In the genomic region with DNA sequence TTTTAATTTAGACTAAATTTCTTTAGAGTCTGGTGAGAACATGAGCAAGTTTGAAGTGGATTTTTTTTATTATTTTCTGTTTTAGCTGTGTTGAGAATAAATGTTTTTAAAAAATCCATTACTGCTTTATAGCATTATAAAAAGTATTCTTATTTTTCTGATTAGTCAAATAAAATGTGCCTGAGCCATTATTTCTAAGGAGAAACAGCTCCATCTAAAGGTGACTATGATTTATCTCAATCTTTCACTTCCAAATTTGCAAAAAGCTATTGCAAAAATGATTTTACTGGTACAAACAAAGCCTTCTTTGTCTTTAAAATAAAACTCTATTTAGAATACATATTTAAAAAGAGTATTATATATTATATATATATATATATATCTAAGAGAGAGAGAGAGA, we compare ENCODE assay signal across 12 cellular contexts.
DNase-seq lines count a peak whose midpoint lies in the region; ATAC-seq and TF ChIP-seq lines count a peak whose summit lies in the region.
"Had no signal": no experiment of that assay in that cellular context is flagged by ENCODE, and none has a peak within 500 bp of the region (broad histone marks: within the 10 kb centered on the region; RNA-seq: fewer than 3 reads in every experiment).

No MANE protein-coding gene starts in this region.

- no peaks in the 10 kb centered on the region for H3F3A ChIP-seq in SK-N-SH (replicated peaks; ENCODE audit: insufficient read depth)

- H3K4me1 ChIP-seq in SK-N-SH (ENCODE audit: control insufficient read depth in 1 of 2, insufficient read depth in 2 of 2, low read depth in 1 of 2, low read length in 1 of 2) = no peaks in the 10 kb centered on the region
- H3K4me1 ChIP-seq in iPS-18a (ENCODE audit: control insufficient read depth, low read depth, low read length) = peaks cover 11% of the 10 kb centered on the region

- DNase-seq in SK-N-SH (no peak), SK-MEL-5 (ENCODE audit: low read depth, low spot score) (peak; percentile 29), brain microvascular endothelial cell (no peak)
- DNase-seq in stimulated activated naive CD8-positive, alpha-beta T cell treated with anti-CD3 and anti-CD28 coated beads, Interleukin-15, Interleukin-2, amounts not matched to agents 100 U/mL and 50 U/mL, for 24 hours = no peak
- DNase-seq: Calu3, GF-D8, NCI-H1417 treated with DMSO at 0.1 percent for 48 hours, NCI-H510A, RPMI8226 had no signal

- H3K27me3 ChIP-seq in SK-N-SH (ENCODE audit: insufficient read depth) (no peaks in the 10 kb centered on the region), iPS-18a (ENCODE audit: control insufficient read depth, insufficient read depth, low read length) (no peaks in the 10 kb centered on the region), brain microvascular endothelial cell (replicated peaks) (no peaks in the 10 kb centered on the region)

- H3K9me2 ChIP-seq in SK-N-SH = no peaks in the 10 kb centered on the region

- no peaks in the 10 kb centered on the region for H3K9me3 ChIP-seq in SK-N-SH
- peaks cover 32% of the 10 kb centered on the region for H3K9me3 ChIP-seq in iPS-18a (ENCODE audit: control insufficient read depth, low read depth, low read length)

- H3K4me2 ChIP-seq in SK-N-SH = no peak overlapping the region

- ATAC-seq in SK-N-SH treated with all-trans-retinoic acid at 6 μM for 48 hours = no peak
- ATAC-seq in HG03432 (IDR thresholded peaks at IDR 0.05; ENCODE audit: unreplicated experiment) = no peak
- no peak for ATAC-seq in stimulated activated naive CD8-positive, alpha-beta T cell treated with anti-CD3 and anti-CD28 coated beads, Interleukin-15, Interleukin-2, amounts not matched to agents 100 U/mL and 50 U/mL, for 24 hours

- no peak for TF ChIP-seq EP300 in SK-N-SH (IDR thresholded peaks at IDR 0.05; ENCODE audit: borderline replicate concordance in 1 of 2, low read depth in 1 of 2, low read length in 1 of 2)

- in situ Hi-C loops in SK-MEL-5 (cut with HindIII; ENCODE audit: low pct_unique_long_range_greater_than_20kb, low sequenced_read_pairs) (no loop called here), brain microvascular endothelial cell (cut with HindIII; ENCODE audit: low pct_ligation_motif_present, low sequenced_read_pairs) (no loop called here)

- H3K79me2 ChIP-seq in SK-N-SH (ENCODE audit: insufficient read depth) = no peaks in the 10 kb centered on the region

- H3K27ac ChIP-seq in SK-N-SH (ENCODE audit: low read depth in 2 of 2, low read length in 1 of 2) = no peak overlapping the region
- peak overlapping the region; percentile 57 for H3K27ac ChIP-seq in iPS-18a (ENCODE audit: low read length)
- no peak overlapping the region for H3K27ac ChIP-seq in brain microvascular endothelial cell

- CTCF ChIA-PET in SK-N-SH (lab: Yijun Ruan, JAX) = no interaction called here

- TF ChIP-seq RAD21 in SK-N-SH (IDR thresholded peaks at IDR 0.05; ENCODE audit: low read length) = no peak

- TF ChIP-seq CTCF in SK-N-SH (IDR thresholded peaks at IDR 0.05) (peak; percentile 27; the same call in 1 of the 2 replicates), brain microvascular endothelial cell (IDR thresholded peaks at IDR 0.05; ENCODE audit: low read depth, low read length, missing control alignments) (no peak)

- H2AFZ ChIP-seq in SK-N-SH (ENCODE audit: low read depth) = no peak overlapping the region

- H3K36me3 ChIP-seq in SK-N-SH (replicated peaks in 1 of 2; ENCODE audit: control insufficient read depth in 1 of 2, insufficient read depth in 2 of 2, low read length in 1 of 2) (no peaks in the 10 kb centered on the region), iPS-18a (ENCODE audit: control insufficient read depth, low read depth, low read length) (peaks cover 10% of the 10 kb centered on the region), brain microvascular endothelial cell (replicated peaks) (no peaks in the 10 kb centered on the region)

- no peaks in the 10 kb centered on the region for H4K20me1 ChIP-seq in SK-N-SH (ENCODE audit: insufficient read depth)

- H3K9ac ChIP-seq in SK-N-SH (no peak overlapping the region), iPS-18a (ENCODE audit: low read length) (no peak overlapping the region)

- H3K4me3 ChIP-seq in SK-N-SH (ENCODE audit: low read depth in 2 of 2, low read length in 1 of 2) = no peak overlapping the region
- H3K4me3 ChIP-seq in iPS-18a (ENCODE audit: low read length) = no peak overlapping the region
- no peak overlapping the region for H3K4me3 ChIP-seq in brain microvascular endothelial cell (ENCODE audit: low read depth, low read length)

- POLR2A ChIA-PET in SK-N-SH (lab: Yijun Ruan, JAX) = no interaction called here

TF ChIP-seq in SK-N-SH, 30 proteins besides CTCF, POLR2A, EP300 and RAD21:
- TF ChIP-seq RCOR1 (IDR thresholded peaks at IDR 0.05; ENCODE audit: low read length) = no peak
- TF ChIP-seq EZH2phosphoT487 (IDR thresholded peaks at IDR 0.05; ENCODE audit: borderline replicate concordance, low read depth) = no peak
- no peak for TF ChIP-seq CHD2 (IDR thresholded peaks at IDR 0.05; ENCODE audit: low read length, partially characterized antibody)
- no peak for TF ChIP-seq FOXM1 (IDR thresholded peaks at IDR 0.05; ENCODE audit: low read depth)
- TF ChIP-seq FOSL2 (IDR thresholded peaks at IDR 0.05; ENCODE audit: borderline replicate concordance, low read depth) = no peak
- no peak for TF ChIP-seq POLR2AphosphoS5 (IDR thresholded peaks at IDR 0.05; ENCODE audit: low read depth, low read length)
- TF ChIP-seq MXI1 (IDR thresholded peaks at IDR 0.05; ENCODE audit: low read depth, low read length) = no peak
- no peak for TF ChIP-seq GATA2 (CRISPR knock-in tag; IDR thresholded peaks at IDR 0.05)
- TF ChIP-seq, protein P1, sequence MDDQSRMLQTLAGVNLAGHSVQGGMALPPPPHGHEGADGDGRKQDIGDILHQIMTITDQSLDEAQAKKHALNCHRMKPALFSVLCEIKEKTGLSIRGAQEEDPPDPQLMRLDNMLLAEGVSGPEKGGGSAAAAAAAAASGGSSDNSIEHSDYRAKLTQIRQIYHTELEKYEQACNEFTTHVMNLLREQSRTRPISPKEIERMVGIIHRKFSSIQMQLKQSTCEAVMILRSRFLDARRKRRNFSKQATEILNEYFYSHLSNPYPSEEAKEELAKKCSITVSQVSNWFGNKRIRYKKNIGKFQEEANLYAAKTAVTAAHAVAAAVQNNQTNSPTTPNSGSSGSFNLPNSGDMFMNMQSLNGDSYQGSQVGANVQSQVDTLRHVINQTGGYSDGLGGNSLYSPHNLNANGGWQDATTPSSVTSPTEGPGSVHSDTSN (IDR thresholded peaks at IDR 0.05) = no peak
- TF ChIP-seq ELF1 (IDR thresholded peaks at IDR 0.05) = no peak
- no peak for TF ChIP-seq NRF1 (IDR thresholded peaks at IDR 0.05; ENCODE audit: low read depth, low read length)
- TF ChIP-seq GABPA (IDR thresholded peaks at IDR 0.05; ENCODE audit: low read depth) = no peak
- TF ChIP-seq TEAD4 (IDR thresholded peaks at IDR 0.05; ENCODE audit: borderline replicate concordance, insufficient read depth) = no peak
- no peak for TF ChIP-seq MAX (IDR thresholded peaks at IDR 0.05; ENCODE audit: low read depth)
- TF ChIP-seq RFX5 (IDR thresholded peaks at IDR 0.05; ENCODE audit: low read length) = no peak
- no peak for TF ChIP-seq NFIC (IDR thresholded peaks at IDR 0.05; ENCODE audit: borderline replicate concordance)

TF ChIP-seq in SK-N-SH treated with all-trans-retinoic acid at 6 μM for 48 hours, 23 proteins besides CTCF, POLR2A, EP300 and RAD21:
- TF ChIP-seq TOX (CRISPR knock-in tag; IDR thresholded peaks at IDR 0.05; ENCODE audit: borderline replicate concordance) (no peak), RARB (CRISPR knock-in tag; IDR thresholded peaks at IDR 0.05) (no peak)
